Comparison of ENCODE assay signal across 8 cellular contexts in the genomic region with DNA sequence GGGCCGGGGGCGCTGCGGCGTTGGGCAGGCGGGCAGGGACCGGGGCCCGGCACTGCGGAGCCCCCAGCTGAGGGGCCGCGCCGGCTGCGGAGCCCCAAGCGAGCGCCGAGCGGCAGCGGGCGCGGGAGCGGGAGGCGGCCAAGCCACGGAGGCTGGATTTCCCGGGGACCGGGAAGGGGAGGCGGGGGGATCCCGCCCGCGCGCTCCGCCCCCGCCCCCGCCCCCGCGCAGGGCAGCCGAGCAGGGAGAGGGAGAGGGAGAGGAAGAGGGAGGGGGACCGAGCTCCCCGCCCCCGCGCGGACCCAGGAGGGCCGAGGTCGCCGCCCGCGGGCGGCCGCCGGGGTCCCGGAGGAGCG. TPM values are rescaled to one million over a fixed set of nuclear protein-coding genes. Genes with fewer than 3 reads are reported as not detected.
DNase-seq lines count a peak whose midpoint lies in the region; ATAC-seq and TF ChIP-seq lines count a peak whose summit lies in the region.

A gene with protein sequence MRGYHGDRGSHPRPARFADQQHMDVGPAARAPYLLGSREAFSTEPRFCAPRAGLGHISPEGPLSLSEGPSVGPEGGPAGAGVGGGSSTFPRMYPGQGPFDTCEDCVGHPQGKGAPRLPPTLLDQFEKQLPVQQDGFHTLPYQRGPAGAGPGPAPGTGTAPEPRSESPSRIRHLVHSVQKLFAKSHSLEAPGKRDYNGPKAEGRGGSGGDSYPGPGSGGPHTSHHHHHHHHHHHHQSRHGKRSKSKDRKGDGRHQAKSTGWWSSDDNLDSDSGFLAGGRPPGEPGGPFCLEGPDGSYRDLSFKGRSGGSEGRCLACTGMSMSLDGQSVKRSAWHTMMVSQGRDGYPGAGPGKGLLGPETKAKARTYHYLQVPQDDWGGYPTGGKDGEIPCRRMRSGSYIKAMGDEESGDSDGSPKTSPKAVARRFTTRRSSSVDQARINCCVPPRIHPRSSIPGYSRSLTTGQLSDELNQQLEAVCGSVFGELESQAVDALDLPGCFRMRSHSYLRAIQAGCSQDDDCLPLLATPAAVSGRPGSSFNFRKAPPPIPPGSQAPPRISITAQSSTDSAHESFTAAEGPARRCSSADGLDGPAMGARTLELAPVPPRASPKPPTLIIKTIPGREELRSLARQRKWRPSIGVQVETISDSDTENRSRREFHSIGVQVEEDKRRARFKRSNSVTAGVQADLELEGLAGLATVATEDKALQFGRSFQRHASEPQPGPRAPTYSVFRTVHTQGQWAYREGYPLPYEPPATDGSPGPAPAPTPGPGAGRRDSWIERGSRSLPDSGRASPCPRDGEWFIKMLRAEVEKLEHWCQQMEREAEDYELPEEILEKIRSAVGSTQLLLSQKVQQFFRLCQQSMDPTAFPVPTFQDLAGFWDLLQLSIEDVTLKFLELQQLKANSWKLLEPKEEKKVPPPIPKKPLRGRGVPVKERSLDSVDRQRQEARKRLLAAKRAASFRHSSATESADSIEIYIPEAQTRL (minus strand): TSS at position 154 of the 356 bp plus-strand sequence. CDS start 24,267 bp downstream, outside the sequence.

- ATAC-seq in activated T-cell treated with anti-CD3 and anti-CD28 coated beads, Interleukin-2, amount 50 U/mL, for 4 hours: peak in 1 of 2 donors; percentile 22
- ATAC-seq in left lung: no peak
- ATAC-seq in upper lobe of right lung: peak; percentile 29
- ATAC-seq in GM21367 (IDR thresholded peaks at IDR 0.05; ENCODE audit: unreplicated experiment): no peak
- ATAC-seq in GM18505 (IDR thresholded peaks at IDR 0.05; ENCODE audit: unreplicated experiment): no peak

- peaks cover 60% of the 10 kb centered on the region for H3K27me3 ChIP-seq in HUES64 (ENCODE audit: insufficient read depth, low read length)
- H3K27me3 ChIP-seq in left lung: peaks cover 47 to 90% of the 10 kb centered on the region in 2 donors
- H3K27me3 ChIP-seq in upper lobe of right lung: peaks cover 59% of the 10 kb centered on the region

- peak within 1 kb of the TSS; percentile 73 for H3K4me3 Mint-ChIP-seq in activated T-cell treated with anti-CD3 and anti-CD28 coated beads, Interleukin-2, amount 50 U/mL, for 4 hours

- DNase-seq in AG20443 (ENCODE audit: low spot score) (peak; percentile 52), left lung (no peak), upper lobe of right lung (no peak), erythroblast (lab: John Stamatoyannopoulos, UW) (no peak)
- DNase-seq in activated T-cell treated with anti-CD3 and anti-CD28 coated beads, Interleukin-2, amount 50 U/mL, for 4 hours: no peak

- H3K9ac ChIP-seq in HUES64 (ENCODE audit: low read depth, low read length): no peak within 1 kb of the TSS; the same call in 1 of the 2 replicates

- no peak for TF ChIP-seq POLR2A in erythroblast (IDR thresholded peaks at IDR 0.05; ENCODE audit: low read length)
- TF ChIP-seq POLR2A in GM18505 (IDR thresholded peaks at IDR 0.05; ENCODE audit: borderline replicate concordance, extremely low read depth, insufficient read depth, insufficient read length): no peak

- intact Hi-C loops in left lung (cut with DNase I) (no loop called here), upper lobe of right lung (cut with DNase I) (no loop called here)

- H3K36me3 ChIP-seq in HUES64 (ENCODE audit: insufficient read depth, low read length): no peaks in the 10 kb centered on the region
- H3K36me3 ChIP-seq in left lung: no peaks in the 10 kb centered on the region
- no peaks in the 10 kb centered on the region for H3K36me3 ChIP-seq in upper lobe of right lung

- H3K27ac ChIP-seq in HUES64 (ENCODE audit: low read depth, low read length): no peak within 1 kb of the TSS
- H3K27ac ChIP-seq in left lung: no peak within 1 kb of the TSS
- H3K27ac ChIP-seq in upper lobe of right lung: no peak within 1 kb of the TSS

- H3K36me3 Mint-ChIP-seq in activated T-cell treated with anti-CD3 and anti-CD28 coated beads, Interleukin-2, amount 50 U/mL, for 4 hours (ENCODE audit: insufficient read depth): no peaks in the 10 kb centered on the region

- H3K27me3 Mint-ChIP-seq in activated T-cell treated with anti-CD3 and anti-CD28 coated beads, Interleukin-2, amount 50 U/mL, for 4 hours (ENCODE audit: low read depth): peaks cover 57% of the 10 kb centered on the region

- WGBS in HUES64: under 1% methylated on average over 50 of the region's 50 CpGs

- no peaks in the 10 kb centered on the region for H3K9me3 Mint-ChIP-seq in activated T-cell treated with anti-CD3 and anti-CD28 coated beads, Interleukin-2, amount 50 U/mL, for 4 hours

- H3K9me3 ChIP-seq in HUES64 (ENCODE audit: insufficient read depth, low read depth, low read length): no peaks in the 10 kb centered on the region
- H3K9me3 ChIP-seq in left lung: no peaks in the 10 kb centered on the region
- no peaks in the 10 kb centered on the region for H3K9me3 ChIP-seq in upper lobe of right lung

- TF ChIP-seq CTCF in left lung (IDR thresholded peaks at IDR 0.05) (no peak), upper lobe of right lung (IDR thresholded peaks at IDR 0.05) (no peak)

- peaks cover 8% of the 10 kb centered on the region for H3K4me1 Mint-ChIP-seq in activated T-cell treated with anti-CD3 and anti-CD28 coated beads, Interleukin-2, amount 50 U/mL, for 4 hours (ENCODE audit: low read depth)

- no peaks in the 10 kb centered on the region for H3K4me1 ChIP-seq in HUES64 (ENCODE audit: insufficient read depth, low read length)
- H3K4me1 ChIP-seq in left lung: peaks cover 3 to 16% of the 10 kb centered on the region in 2 donors
- peaks cover 6% of the 10 kb centered on the region for H3K4me1 ChIP-seq in upper lobe of right lung

- peak within 1 kb of the TSS; percentile 67 for H3K4me3 ChIP-seq in HUES64 (ENCODE audit: low read length)
- peak within 1 kb of the TSS; percentile 9 to 30 for H3K4me3 ChIP-seq in left lung
- peak within 1 kb of the TSS; percentile 36 for H3K4me3 ChIP-seq in upper lobe of right lung

RNA-seq across cellular contexts. Expression of the gene that starts here (rescaled TPM):
- 4.2 TPM for polyA plus RNA-seq in HUES64 (2013, experiment 1 of 2)
- polyA plus RNA-seq in HUES64 (2013, experiment 2 of 2): 4.2 TPM
- total RNA-seq in activated T-cell treated with anti-CD3 and anti-CD28 coated beads, Interleukin-2, amount 50 U/mL, for 4 hours: 1 to 10 TPM in 2 of 3 donors, under 1 TPM in 1; 0.98 to 1.5 (median 1.0) TPM
- total RNA-seq in left lung: under 1 TPM; 0.12 to 0.42 TPM
- total RNA-seq in upper lobe of right lung: 0.35 TPM

Comparison
In these comparisons a context has a peak if more than half of its experiments do, and no peak if none do; other contexts are left out.
1. Peak in ATAC-seq and H3K4me3 ChIP-seq in upper lobe of right lung; RNA of the gene not detected or under 1 TPM.